32 cellular contexts compared by ENCODE assay signal in the genomic region with DNA sequence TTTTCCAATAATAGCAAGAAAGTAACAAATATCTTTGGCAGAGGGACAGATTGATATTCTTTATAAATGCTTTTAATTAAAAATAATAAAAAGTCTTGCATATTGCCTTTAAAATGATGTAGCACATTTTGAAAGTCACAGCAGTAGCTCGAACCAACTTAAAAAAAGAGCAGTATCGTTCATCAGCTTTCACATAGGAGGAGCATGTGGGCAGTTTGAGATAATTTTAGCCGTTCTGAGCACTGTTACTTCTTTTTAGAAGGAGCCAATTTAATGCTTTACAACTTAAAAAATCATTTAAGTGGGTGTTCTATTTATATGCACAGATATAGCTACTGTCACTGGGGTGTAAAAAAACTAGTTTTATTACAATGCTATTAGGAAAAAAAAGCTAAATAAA.
"Had no signal": no experiment of that assay in that cellular context is flagged by ENCODE, and none has a peak within 500 bp of the region (broad histone marks: within the 10 kb centered on the region; RNA-seq: fewer than 3 reads in every experiment).

No MANE protein-coding gene starts in this region.

- H3K4me1 Mint-ChIP-seq: activated naive CD4-positive, alpha-beta T cell treated with anti-CD3 and anti-CD28 coated beads, Interleukin-2, amount 50 U/mL, for 24 hours; activated naive CD8-positive, alpha-beta T cell treated with anti-CD3 and anti-CD28 coated beads for 36 hours; activated naive CD8-positive, alpha-beta T cell treated with anti-CD3 and anti-CD28 coated beads, Interleukin-2, amount 10 ng/mL, durations not matched to agents 7 days and 5 days; activated naive CD8-positive, alpha-beta T cell treated with anti-CD3 and anti-CD28 coated beads, Interleukin-2, amount 50 U/mL, for 24 hours; activated T-helper 17 cell treated with anti-CD3 and anti-CD28 coated beads, Interleukin-2, amount 50 U/mL, for 72 hours; brain; central memory CD8-positive, alpha-beta T cell had no signal

- H3K4me3 Mint-ChIP-seq: activated naive CD4-positive, alpha-beta T cell treated with anti-CD3 and anti-CD28 coated beads for 36 hours; activated naive CD4-positive, alpha-beta T cell treated with anti-CD3 and anti-CD28 coated beads, Interleukin-2, amount 50 U/mL, for 24 hours; activated naive CD8-positive, alpha-beta T cell; activated naive CD8-positive, alpha-beta T cell treated with anti-CD3 and anti-CD28 coated beads for 36 hours; activated naive CD8-positive, alpha-beta T cell treated with anti-CD3 and anti-CD28 coated beads, Interleukin-2, amount 10 ng/mL, durations not matched to agents 7 days and 5 days; activated naive CD8-positive, alpha-beta T cell treated with anti-CD3 and anti-CD28 coated beads, Interleukin-2, amount 50 U/mL, for 24 hours; activated T-cell treated with anti-CD3 and anti-CD28 coated beads, Interleukin-2, amount 50 U/mL, for 24 hours; activated T-cell treated with anti-CD3 and anti-CD28 coated beads, Interleukin-2, amount 50 U/mL, for 4 hours; activated T-cell treated with anti-CD3 and anti-CD28 coated beads, Interleukin-2, amount 50 U/mL, for 72 hours; activated T-helper 1 cell treated with anti-CD3 and anti-CD28 coated beads, Interleukin-12 subunit alpha, Interleukin-12 subunit beta, Interleukin-2, Interleukin-4 antibody, amounts not matched to agents 30 ng/mL and 10 ng/mL and 1 ng/mL, durations not matched to agents 14 hours and 24 hours and 36 hours; activated T-helper 17 cell treated with anti-CD3 and anti-CD28 coated beads, Interleukin-2, amount 50 U/mL, for 72 hours; brain; central memory CD8-positive, alpha-beta T cell had no signal

- H3K9me3 Mint-ChIP-seq: activated naive CD4-positive, alpha-beta T cell treated with anti-CD3 and anti-CD28 coated beads, Interleukin-2, amount 50 U/mL, for 24 hours; activated naive CD8-positive, alpha-beta T cell treated with anti-CD3 and anti-CD28 coated beads for 36 hours; activated T-cell treated with anti-CD3 and anti-CD28 coated beads, Interleukin-2, amount 50 U/mL, for 24 hours; activated T-cell treated with anti-CD3 and anti-CD28 coated beads, Interleukin-2, amount 50 U/mL, for 4 hours; activated T-helper 17 cell treated with anti-CD3 and anti-CD28 coated beads, Interleukin-2, amount 50 U/mL, for 72 hours had no signal

- H3K27ac Mint-ChIP-seq: activated naive CD4-positive, alpha-beta T cell treated with anti-CD3 and anti-CD28 coated beads for 36 hours; activated naive CD4-positive, alpha-beta T cell treated with anti-CD3 and anti-CD28 coated beads, Interleukin-2, amount 50 U/mL, for 24 hours; activated naive CD4-positive, alpha-beta T cell treated with anti-CD3 and anti-CD28 coated beads, Interleukin-2, amount 50 U/mL, for 72 hours; activated naive CD8-positive, alpha-beta T cell; activated naive CD8-positive, alpha-beta T cell treated with anti-CD3 and anti-CD28 coated beads for 36 hours; activated naive CD8-positive, alpha-beta T cell treated with anti-CD3 and anti-CD28 coated beads, Interleukin-2, amount 10 ng/mL, durations not matched to agents 7 days and 5 days; activated naive CD8-positive, alpha-beta T cell treated with anti-CD3 and anti-CD28 coated beads, Interleukin-2, amount 50 U/mL, for 24 hours; activated T-cell treated with anti-CD3 and anti-CD28 coated beads, Interleukin-2, amount 50 U/mL, for 24 hours; activated T-cell treated with anti-CD3 and anti-CD28 coated beads, Interleukin-2, amount 50 U/mL, for 72 hours; activated T-helper 1 cell treated with anti-CD3 and anti-CD28 coated beads, Interleukin-12 subunit alpha, Interleukin-12 subunit beta, Interleukin-2, Interleukin-4 antibody, amounts not matched to agents 30 ng/mL and 10 ng/mL and 1 ng/mL, durations not matched to agents 14 hours and 24 hours and 36 hours; activated T-helper 17 cell treated with anti-CD3 and anti-CD28 coated beads, Interleukin-2, amount 50 U/mL, for 72 hours; activated T-helper 2 cell treated with anti-CD3 and anti-CD28 coated beads, Interferon-gamma antibody, Interleukin-2, Interleukin-4, amounts not matched to agents 10 μg/mL and 5 μg/mL and 100 μg/mL, durations not matched to agents 14 hours and 24 hours and 36 hours; brain had no signal

- H3K36me3 Mint-ChIP-seq: activated naive CD4-positive, alpha-beta T cell treated with anti-CD3 and anti-CD28 coated beads, Interleukin-2, amount 50 U/mL, for 24 hours; activated naive CD4-positive, alpha-beta T cell treated with anti-CD3 and anti-CD28 coated beads, Interleukin-2, amount 50 U/mL, for 72 hours; activated naive CD8-positive, alpha-beta T cell; activated naive CD8-positive, alpha-beta T cell treated with anti-CD3 and anti-CD28 coated beads for 36 hours; activated naive CD8-positive, alpha-beta T cell treated with anti-CD3 and anti-CD28 coated beads, Interleukin-2, amount 10 ng/mL, durations not matched to agents 7 days and 5 days; brain had no signal

- DNase-seq: activated effector memory CD4-positive, alpha-beta T cell treated with anti-CD3 and anti-CD28 coated beads, Interleukin-2, amount 50 U/mL, for 16 hours; activated effector memory CD4-positive, alpha-beta T cell treated with Interleukin-2 at 50 U/mL for 16 hours; activated gamma-delta T cell; activated gamma-delta T cell treated with Interleukin-2 at 50 U/mL for 16 hours; activated naive CD4-positive, alpha-beta T cell treated with anti-CD3 and anti-CD28 coated beads for 36 hours; activated naive CD4-positive, alpha-beta T cell treated with anti-CD3 and anti-CD28 coated beads, Interleukin-2, amount 50 U/mL, for 16 hours; activated naive CD4-positive, alpha-beta T cell treated with Interleukin-2 at 50 U/mL for 16 hours; activated naive CD8-positive, alpha-beta T cell treated with anti-CD3 and anti-CD28 coated beads for 36 hours; activated naive CD8-positive, alpha-beta T cell treated with anti-CD3 and anti-CD28 coated beads, Interleukin-2, amount 10 ng/mL, durations not matched to agents 7 days and 5 days; activated naive CD8-positive, alpha-beta T cell treated with anti-CD3 and anti-CD28 coated beads, Interleukin-2, amount 50 U/mL, for 24 hours; activated T-cell treated with anti-CD3 and anti-CD28 coated beads for 4 hours; activated T-cell treated with anti-CD3 and anti-CD28 coated beads, Interleukin-2, amount 50 U/mL, for 1 hour; activated T-cell treated with anti-CD3 and anti-CD28 coated beads, Interleukin-2, amount 50 U/mL, for 24 hours; activated T-cell treated with anti-CD3 and anti-CD28 coated beads, Interleukin-2, amount 50 U/mL, for 4 hours; activated T-cell treated with anti-CD3 and anti-CD28 coated beads, Interleukin-2, amount 50 U/mL, for 48 hours; activated T-cell treated with anti-CD3 and anti-CD28 coated beads, Interleukin-2, amount 50 U/mL, for 72 hours; adrenal gland; amniotic stem cell; amygdala; aorta; body of pancreas; brain microvascular endothelial cell; central memory CD4-positive, alpha-beta T cell; cerebellar nuclear complex had no signal

- H3K27me3 Mint-ChIP-seq: activated naive CD4-positive, alpha-beta T cell treated with anti-CD3 and anti-CD28 coated beads, Interleukin-2, amount 50 U/mL, for 24 hours; activated naive CD8-positive, alpha-beta T cell; activated naive CD8-positive, alpha-beta T cell treated with anti-CD3 and anti-CD28 coated beads for 36 hours; activated naive CD8-positive, alpha-beta T cell treated with anti-CD3 and anti-CD28 coated beads, Interleukin-2, amount 10 ng/mL, durations not matched to agents 7 days and 5 days; activated naive CD8-positive, alpha-beta T cell treated with anti-CD3 and anti-CD28 coated beads, Interleukin-2, amount 50 U/mL, for 24 hours; activated T-cell treated with anti-CD3 and anti-CD28 coated beads, Interleukin-2, amount 50 U/mL, for 24 hours; activated T-helper 17 cell treated with anti-CD3 and anti-CD28 coated beads, Interleukin-2, amount 50 U/mL, for 72 hours; brain; central memory CD8-positive, alpha-beta T cell had no signal
